ENCODE assay signal across 17 cellular contexts in genomic region chr12:132695431-132695830, GRCh38. TPM values are rescaled to one million over a fixed set of nuclear protein-coding genes. Genes with fewer than 3 reads are reported as not detected.
DNase-seq lines count a peak whose midpoint lies in the region; ATAC-seq and TF ChIP-seq lines count a peak whose summit lies in the region.
"Had no signal": no experiment of that assay in that cellular context is flagged by ENCODE, and none has a peak within 500 bp of the region (broad histone marks: within the 10 kb centered on the region; RNA-seq: fewer than 3 reads in every experiment).

No MANE protein-coding gene starts in this region.

- ATAC-seq in HCT116 = no peak
- ATAC-seq in esophagus mucosa = peak; percentile 37
- ATAC-seq in right cardiac atrium = peak; percentile 94
- peak; percentile 22 for ATAC-seq in sciatic nerve
- no peak for ATAC-seq in PC-3
- ATAC-seq: A549 had no signal

- POLR2A ChIA-PET in HCT116 (lab: Charles Lee) = no interaction called here
- POLR2A ChIA-PET in PC-3 (lab: Charles Lee; ENCODE audit: unreplicated experiment) = no interaction called here

- CTCF ChIA-PET in HCT116 (lab: Charles Lee) = no interaction called here
- CTCF ChIA-PET in PC-3 (lab: Charles Lee) = no interaction called here

- H3K4me1 ChIP-seq in HCT116 (ENCODE audit: control insufficient read depth in 1 of 2, insufficient read depth in 2 of 2, low read length in 2 of 2) = no peaks in the 10 kb centered on the region
- H3K4me1 ChIP-seq in right cardiac atrium (ENCODE audit: control insufficient read depth, insufficient read depth, low read length) = no peaks in the 10 kb centered on the region
- H3K4me1 ChIP-seq in Peyer's patch = no peaks in the 10 kb centered on the region
- peaks cover 11% of the 10 kb centered on the region for H3K4me1 ChIP-seq in PC-3 (ENCODE audit: insufficient read depth, low read length)
- H3K4me1 ChIP-seq: SJCRH30 had no signal

- no peak overlapping the region for H3K9ac ChIP-seq in HCT116 (ENCODE audit: low read length)
- no peak overlapping the region for H3K9ac ChIP-seq in PC-3 (ENCODE audit: low read length)
- H3K9ac ChIP-seq: BLaER1 treated with 17β-estradiol and CSF1 and Interleukin-3, amounts not matched to agents 10 nM and 100 nM had no signal

- H2AFZ ChIP-seq in HCT116 (ENCODE audit: low read depth, low read length, poor library complexity, severe bottlenecking) (no peak overlapping the region), PC-3 (ENCODE audit: low read length) (no peak overlapping the region)

- no peak for TF ChIP-seq RAD21 in HCT116 (IDR thresholded peaks at IDR 0.05; ENCODE audit: low read depth)

- H3K9me3 ChIP-seq in HCT116 (ENCODE audit: control insufficient read depth in 1 of 2, insufficient read depth in 1 of 2, low read depth in 1 of 2, low read length in 2 of 2) = no peaks in the 10 kb centered on the region
- H3K9me3 ChIP-seq in right cardiac atrium (ENCODE audit: control insufficient read depth, low read length) = no peaks in the 10 kb centered on the region
- no peaks in the 10 kb centered on the region for H3K9me3 ChIP-seq in Peyer's patch
- no peaks in the 10 kb centered on the region for H3K9me3 ChIP-seq in PC-3 (ENCODE audit: low read length)
- H3K9me3 ChIP-seq: A549, SJCRH30 had no signal

- 73% methylated on average over 12 of the region's 12 CpGs for WGBS in right cardiac atrium

- H3K36me3 ChIP-seq in HCT116 (ENCODE audit: control insufficient read depth in 1 of 2, insufficient read depth in 2 of 2, low read length in 2 of 2) (peaks cover 10 to 20% of the 10 kb centered on the region in 2 experiments), Peyer's patch (peaks cover 0 to 63% (median 0%) of the 10 kb centered on the region in 3 donors), PC-3 (ENCODE audit: low read depth, low read length) (0 out of 2 replicates have a peak, but pooled peaks cover 11% of the 10 kb centered on the region)

- H3K9me2 ChIP-seq in HCT116 (ENCODE audit: insufficient read depth) = no peaks in the 10 kb centered on the region
- no peaks in the 10 kb centered on the region for H3K9me2 ChIP-seq in PC-3 (replicated peaks; ENCODE audit: low read length)

- H3F3A ChIP-seq in PC-3 (ENCODE audit: low read length, unreplicated experiment) = peaks cover 3% of the 10 kb centered on the region

- BruUV-seq in HCT116 (replicated peaks; lab: Mats Ljungman, UMichigan) (TSS peak; percentile 14), PC-3 (replicated peaks; lab: Mats Ljungman, UMichigan) (no TSS peak)

- no peaks in the 10 kb centered on the region for H3K27me3 ChIP-seq in HCT116 (ENCODE audit: insufficient read depth, low read length)
- no peaks in the 10 kb centered on the region for H3K27me3 ChIP-seq in right cardiac atrium (ENCODE audit: control insufficient read depth, insufficient read depth)
- H3K27me3 ChIP-seq in Peyer's patch = no peaks in the 10 kb centered on the region
- H3K27me3 ChIP-seq in PC-3 (ENCODE audit: low read length) = no peaks in the 10 kb centered on the region
- H3K27me3 ChIP-seq: BLaER1 treated with 17β-estradiol and CSF1 and Interleukin-3, amounts not matched to agents 10 nM and 100 nM; SJCRH30 had no signal

- TF ChIP-seq POLR2A in HCT116 (IDR thresholded peaks at IDR 0.05; ENCODE audit: borderline replicate concordance, extremely low read depth, insufficient read depth, insufficient read length) = no peak
- TF ChIP-seq POLR2A in Peyer's patch (IDR thresholded peaks at IDR 0.05) = no peak

- no peak for DNase-seq in HCT116 (ENCODE audit: low read depth, low spot score)
- peak in 2 of 3 donors; percentile 69 to 79 for DNase-seq in right cardiac atrium
- no peak for DNase-seq in sciatic nerve (ENCODE audit: low spot score)
- DNase-seq in Peyer's patch = no peak
- no peak for DNase-seq in PC-3
- no peak for DNase-seq in NCI-H748 treated with DMSO at 0.1 percent for 48 hours (lab: John Stamatoyannopoulos, UW)
- DNase-seq: CD8-positive, alpha-beta memory T cell; GDM1; GOT3; NCI-H1048; NCI-H146; NCI-H2081; NCI-H510A; SJCRH30 had no signal

- peaks cover 2% of the 10 kb centered on the region for H3K79me2 ChIP-seq in HCT116 (ENCODE audit: insufficient read depth, low read length)
- H3K79me2 ChIP-seq in PC-3 (ENCODE audit: low read length) = no peaks in the 10 kb centered on the region

- RAD21 ChIA-PET in HCT116 (lab: Charles Lee; ENCODE audit: low non-redundant PET in 1 of 2, low total read pairs in 2 of 2, uncharacterized antibody in 2 of 2, unreplicated experiment in 2 of 2) = interaction anchor here in 1 of 2 experiments (0.6 kb wide), 1 partner anchor 11 kb away, joined by 5 read pairs; no protein-coding TSS in a partner anchor

- intact Hi-C loops in HCT116 (cut with micrococcal nuclease) = no loop called here
- intact Hi-C loops in right cardiac atrium (cut with DNase I) = no loop called here
- intact Hi-C loops in sciatic nerve (cut with DNase I) = no loop called here
- intact Hi-C loops in PC-3 (cut with micrococcal nuclease) = no loop called here

- H3K27ac ChIP-seq in HCT116 (ENCODE audit: low read depth, low read length) (no peak overlapping the region), right cardiac atrium (ENCODE audit: low read length) (no peak overlapping the region), Peyer's patch (no peak overlapping the region), PC-3 (ENCODE audit: low read length) (no peak overlapping the region)
- H3K27ac ChIP-seq: A549; BLaER1 treated with 17β-estradiol and CSF1 and Interleukin-3, amounts not matched to agents 10 nM and 100 nM; SJCRH30 had no signal

- H3K4me3 ChIP-seq in HCT116 (replicated peaks in 1 of 2; ENCODE audit: low read depth in 1 of 2, low read length in 2 of 2) = no peak overlapping the region
- no peak overlapping the region for H3K4me3 ChIP-seq in right cardiac atrium (ENCODE audit: low read length)
- H3K4me3 ChIP-seq in Peyer's patch = no peak overlapping the region
- no peak overlapping the region for H3K4me3 ChIP-seq in PC-3 (ENCODE audit: low read length)
- H3K4me3 ChIP-seq: A549; BLaER1 treated with 17β-estradiol and CSF1 and Interleukin-3, amounts not matched to agents 10 nM and 100 nM; SJCRH30 had no signal

- no peak for TF ChIP-seq CTCF in HCT116 (IDR thresholded peaks at IDR 0.05 in 2 of 3, conservative IDR thresholded peaks at IDR 0.05 in 1 of 3; ENCODE audit: borderline replicate concordance in 1 of 3, insufficient read depth in 1 of 3, low read depth in 2 of 3, low read length in 2 of 3)
- no peak for TF ChIP-seq CTCF in Peyer's patch (IDR thresholded peaks at IDR 0.05)
- no peak for TF ChIP-seq CTCF in PC-3 (conservative IDR thresholded peaks at IDR 0.05; ENCODE audit: low read depth, low read length)

- no peaks in the 10 kb centered on the region for H4K20me1 ChIP-seq in HCT116 (ENCODE audit: insufficient read depth)
- H4K20me1 ChIP-seq in PC-3 (ENCODE audit: low read length) = no peaks in the 10 kb centered on the region
- H4K20me1 ChIP-seq: BLaER1 treated with 17β-estradiol and CSF1 and Interleukin-3, amounts not matched to agents 10 nM and 100 nM had no signal

- H3K4me2 ChIP-seq in HCT116 (ENCODE audit: low read length) (no peak overlapping the region), PC-3 (ENCODE audit: low read length) (no peak overlapping the region)
- H3K4me2 ChIP-seq: A549; BLaER1 treated with 17β-estradiol and CSF1 and Interleukin-3, amounts not matched to agents 10 nM and 100 nM had no signal

TF ChIP-seq in HCT116, 20 proteins besides CTCF, POLR2A, EP300 and RAD21 (continues in another document):
- TF ChIP-seq YY1 (IDR thresholded peaks at IDR 0.05; ENCODE audit: extremely low read depth, insufficient replicate concordance, low read depth, low read length) (no peak), CBX3 (IDR thresholded peaks at IDR 0.05; ENCODE audit: low read depth) (no peak), POLR2AphosphoS5 (IDR thresholded peaks at IDR 0.05; ENCODE audit: low read depth, low read length) (no peak), ELF1 (IDR thresholded peaks at IDR 0.05; ENCODE audit: borderline replicate concordance, low read depth) (no peak), EGR1 (IDR thresholded peaks at IDR 0.05; ENCODE audit: low read depth) (no peak)

RNA-seq across cellular contexts. Expression of gene PXMP2, which starts 8.0 kb away (rescaled TPM):
- total RNA-seq in HCT116 (2021; ENCODE audit: unreplicated experiment) (30.9 TPM), esophagus mucosa (12.3 TPM), right cardiac atrium (10 to 100 TPM; 21.6 to 40.1 (median 36.3) TPM), sciatic nerve (18.3 TPM), Peyer's patch (100 to 1,000 TPM in 2 of 4 donors, 10 to 100 TPM in 2; 19.8 to 157 (median 109) TPM), PC-3 (2014; rRNA removed) (38.6 and 42.7 TPM in 2 replicates)
- polyA plus RNA-seq in HCT116 (2012) = 24.5 and 33.0 TPM in 2 replicates
- 36.8 TPM for polyA plus RNA-seq in right cardiac atrium

RNA-seq across cellular contexts. Expression of gene POLE, which starts 8.3 kb away (rescaled TPM):
- 128 TPM for total RNA-seq in HCT116 (2021; ENCODE audit: unreplicated experiment)
- 58.0 and 71.0 TPM in 2 replicates for polyA plus RNA-seq in HCT116 (2012)
- 23.4 TPM for total RNA-seq in esophagus mucosa
- total RNA-seq in right cardiac atrium = 10 to 100 TPM; 13.0 to 22.1 (median 15.8) TPM
- 10.6 TPM for polyA plus RNA-seq in right cardiac atrium
- 39.2 TPM for total RNA-seq in sciatic nerve
- total RNA-seq in Peyer's patch = 100 to 1,000 TPM in 2 of 4 donors, 10 to 100 TPM in 2; 58.3 to 198 (median 84.3) TPM
- total RNA-seq in PC-3 (2014; rRNA removed) = 91.7 and 96.1 TPM in 2 replicates

RNA-seq across cellular contexts. Expression of gene PGAM5, which starts 15.2 kb away (rescaled TPM):
- total RNA-seq in HCT116 (2021; ENCODE audit: unreplicated experiment) (98.3 TPM), esophagus mucosa (49.8 TPM), right cardiac atrium (10 to 100 TPM; 21.2 to 24.0 (median 23.2) TPM), sciatic nerve (12.1 TPM), Peyer's patch (10 to 100 TPM; 23.5 to 45.4 (median 29.0) TPM), PC-3 (2014; rRNA removed) (135 and 158 TPM in 2 replicates)
- polyA plus RNA-seq in HCT116 (2012) = 48.9 and 51.5 TPM in 2 replicates
- 15.1 TPM for polyA plus RNA-seq in right cardiac atrium

Comparison
In these comparisons a context has a peak if more than half of its experiments do, and no peak if none do; other contexts are left out.
1. ATAC-seq: peak in esophagus mucosa (single experiment), right cardiac atrium (2 of 2) and sciatic nerve (single experiment); none in HCT116 (single experiment) and PC-3 (single experiment).
2. DNase-seq: peak in right cardiac atrium (2 of 3); none in HCT116 (single experiment), sciatic nerve (single experiment), Peyer's patch (0 of 3), PC-3 (single experiment) and NCI-H748 treated with DMSO at 0.1 percent for 48 hours (single experiment).